Comparison of ENCODE assay signal across 12 cellular contexts in genomic region chr11:78365381-78365792, GRCh38. TPM values are rescaled to one million over a fixed set of nuclear protein-coding genes. Genes with fewer than 3 reads are reported as not detected.
DNase-seq lines count a peak whose midpoint lies in the region; TF ChIP-seq lines count a peak whose summit lies in the region.
"Had no signal": no experiment of that assay in that cellular context is flagged by ENCODE, and none has a peak within 500 bp of the region (broad histone marks: within the 10 kb centered on the region; RNA-seq: fewer than 3 reads in every experiment).

No MANE protein-coding gene starts in this region.

- H3K4me1 ChIP-seq in HUES6 (ENCODE audit: control insufficient read depth, insufficient read depth, low read length) (peaks cover 31% of the 10 kb centered on the region), breast epithelium (peaks cover 0 to 8% of the 10 kb centered on the region in 2 donors)

- TF ChIP-seq CTCF in breast epithelium (IDR thresholded peaks at IDR 0.05) (no peak), coronary artery (IDR thresholded peaks at IDR 0.05) (no peak)

- no peaks in the 10 kb centered on the region for H3K36me3 ChIP-seq in HUES6 (ENCODE audit: control insufficient read depth, insufficient read depth, low read length)
- no peaks in the 10 kb centered on the region for H3K36me3 ChIP-seq in breast epithelium

- DNase-seq in AG20443 (ENCODE audit: low spot score) (peak; percentile 66), breast epithelium (ENCODE audit: low spot score in 2 of 2) (no peak), left kidney (ENCODE audit: low read depth, low spot score) (peak; percentile 49), NOMO-1 treated with dmso at 0.1 percent for 144 hours (lab: John Stamatoyannopoulos, UW; ENCODE audit: unreplicated experiment) (no peak), putamen (ENCODE audit: low spot score) (no peak), coronary artery (ENCODE audit: low spot score) (no peak)
- DNase-seq in activated CD4-positive, alpha-beta T cell treated with anti-CD3 and anti-CD28 coated beads for 48 hours: no peak
- DNase-seq: effector CD8-positive, alpha-beta T cell; left cardiac atrium; NCI-H510A; stimulated activated naive CD8-positive, alpha-beta T cell treated with anti-CD3 and anti-CD28 coated beads, Interleukin-15, Interleukin-2, amounts not matched to agents 100 U/mL and 50 U/mL, for 24 hours had no signal

- no peaks in the 10 kb centered on the region for H3K27me3 ChIP-seq in HUES6 (ENCODE audit: control insufficient read depth, insufficient read depth, low read length)
- H3K27me3 ChIP-seq in breast epithelium: no peaks in the 10 kb centered on the region

- intact Hi-C loops in breast epithelium (cut with DNase I; ENCODE audit: low total_unique reads): no loop called here

- no peak overlapping the region for H3K9ac ChIP-seq in HUES6 (ENCODE audit: low read length)

- no peaks in the 10 kb centered on the region for H3K9me3 ChIP-seq in HUES6 (ENCODE audit: control insufficient read depth, insufficient read depth, low read depth, low read length)
- no peaks in the 10 kb centered on the region for H3K9me3 ChIP-seq in breast epithelium

- H3K4me3 ChIP-seq in HUES6 (ENCODE audit: low read depth, low read length): 0 out of 2 replicates have a peak overlapping the region, but pooled peaks have one; percentile 15
- no peak overlapping the region for H3K4me3 ChIP-seq in breast epithelium
- no peak overlapping the region for H3K4me3 ChIP-seq in coronary artery

- TF ChIP-seq POLR2A in breast epithelium (IDR thresholded peaks at IDR 0.05): no peak

- H3K27ac ChIP-seq in HUES6 (ENCODE audit: low read depth, low read length): peak overlapping the region; percentile 34; the same call in 1 of the 2 replicates
- peak overlapping the region; percentile 34 to 38 for H3K27ac ChIP-seq in breast epithelium
- H3K27ac ChIP-seq in coronary artery: no peak overlapping the region

RNA-seq across cellular contexts. Expression of gene GAB2, which starts 52.2 kb away (rescaled TPM):
- total RNA-seq in breast epithelium: 10 to 100 TPM; 22.9 to 43.8 (median 24.9) TPM

Comparison
In these comparisons a context has a peak if more than half of its experiments do, and no peak if none do; other contexts are left out.
1. DNase-seq: peak in AG20443 (single experiment) and left kidney (single experiment); none in breast epithelium (0 of 2), NOMO-1 treated with dmso at 0.1 percent for 144 hours (single experiment), putamen (single experiment), coronary artery (single experiment) and activated CD4-positive, alpha-beta T cell treated with anti-CD3 and anti-CD28 coated beads for 48 hours (single experiment).
2. H3K27ac ChIP-seq: peak in HUES6 (single experiment) and breast epithelium (2 of 2); none in coronary artery (0 of 2).